21 cellular contexts compared by ENCODE assay signal in genomic region chr12:126385785-126386184, GRCh38.
A peak's percentile ranks its signal among the peaks of the same experiment; 100 is the strongest.
DNase-seq lines count a peak whose midpoint lies in the region; ATAC-seq and TF ChIP-seq lines count a peak whose summit lies in the region.
"Had no signal": no experiment of that assay in that cellular context is flagged by ENCODE, and none has a peak within 500 bp of the region (broad histone marks: within the 10 kb centered on the region; RNA-seq: fewer than 3 reads in every experiment).

No MANE protein-coding gene starts in this region.

- H3K9ac ChIP-seq in mesenchymal stem cell (ENCODE audit: low read length), result no peak overlapping the region

- no peak overlapping the region for H2BK12ac ChIP-seq in mesenchymal stem cell (ENCODE audit: low read length in 2 of 2)

- no peak overlapping the region for H3K14ac ChIP-seq in mesenchymal stem cell (ENCODE audit: low read length in 2 of 2)

- ATAC-seq in body of pancreas (peak; percentile 52), HG02970 (IDR thresholded peaks at IDR 0.05; ENCODE audit: low FRiP score, unreplicated experiment) (no peak)
- no peak for ATAC-seq in activated CD4-positive, CD25-positive, alpha-beta regulatory T cell treated with anti-CD3 and anti-CD28 coated beads, Interleukin-2, amount 50 U/mL, for 24 hours
- ATAC-seq: left cardiac atrium had no signal

- H3K4me1 ChIP-seq in body of pancreas (peaks cover 31% of the 10 kb centered on the region), mesenchymal stem cell (ENCODE audit: control insufficient read depth, insufficient read depth, low read depth, low read length) (no peaks in the 10 kb centered on the region)
- H3K4me1 ChIP-seq: spleen had no signal

- no peak overlapping the region for H3K4me2 ChIP-seq in mesenchymal stem cell (ENCODE audit: low read length, poor library complexity, severe bottlenecking)

- TF ChIP-seq CTCF in AG09319 (IDR thresholded peaks at IDR 0.05; ENCODE audit: low read depth, low read length) (no peak), body of pancreas (IDR thresholded peaks at IDR 0.05) (no peak)

- H3K27me3 ChIP-seq in body of pancreas, result no peaks in the 10 kb centered on the region
- H3K27me3 ChIP-seq in mesenchymal stem cell (ENCODE audit: control insufficient read depth in 1 of 2, insufficient read depth in 1 of 2, low read length in 2 of 2), result no peaks in the 10 kb centered on the region
- H3K27me3 ChIP-seq: ascending aorta, spleen had no signal

- H3K27ac ChIP-seq in body of pancreas (peak overlapping the region in 3 of 4 donors; percentile 37 to 56 (median 47)), mesenchymal stem cell (ENCODE audit: low read length, poor library complexity, severe bottlenecking) (no peak overlapping the region)
- H3K27ac ChIP-seq: ascending aorta, spleen had no signal

- H3K9me3 ChIP-seq in body of pancreas (no peaks in the 10 kb centered on the region), mesenchymal stem cell (ENCODE audit: control insufficient read depth, low read length) (peaks cover 2% of the 10 kb centered on the region)
- H3K9me3 ChIP-seq: ascending aorta had no signal

- H3K4me3 ChIP-seq in body of pancreas (no peak overlapping the region), mesenchymal stem cell (ENCODE audit: insufficient read depth in 1 of 2, low read depth in 1 of 2, low read length in 2 of 2) (no peak overlapping the region)
- H3K4me3 ChIP-seq: ascending aorta, spleen had no signal

- H3K36me3 ChIP-seq in body of pancreas (replicated peaks in 1 of 2; ENCODE audit: insufficient read depth in 1 of 2, low read depth in 2 of 2) (no peaks in the 10 kb centered on the region), mesenchymal stem cell (ENCODE audit: control insufficient read depth in 1 of 2, insufficient read depth in 2 of 2, low read depth in 1 of 2, low read length in 2 of 2) (no peaks in the 10 kb centered on the region)
- H3K36me3 ChIP-seq: ascending aorta, spleen had no signal

- intact Hi-C loops in body of pancreas (cut with DNase I), result no loop called here

- peak overlapping the region; percentile 28 for H4K91ac ChIP-seq in mesenchymal stem cell (ENCODE audit: low read length)

- no peak overlapping the region for H2AFZ ChIP-seq in mesenchymal stem cell (ENCODE audit: low read depth, low read length)

- H4K8ac ChIP-seq in mesenchymal stem cell (ENCODE audit: low read length), result no peak overlapping the region

- TF ChIP-seq POLR2A in body of pancreas (IDR thresholded peaks at IDR 0.05), result no peak

- peak; percentile 56 for DNase-seq in AG09319 (ENCODE audit: extremely low read depth, low read depth)
- peak; percentile 77 for DNase-seq in HT1080 (ENCODE audit: low read depth)
- peak; percentile 8 to 50 (median 22) for DNase-seq in body of pancreas
- DNase-seq in mesenchymal stem cell, result no peak
- DNase-seq in cerebellar nuclear complex (lab: John Stamatoyannopoulos, UW), result no peak
- DNase-seq in C1 segment of cervical spinal cord (lab: John Stamatoyannopoulos, UW), result no peak
- DNase-seq: activated B cell treated with CpG ODN at 0.5 μM for 24 hours; activated CD4-positive, alpha-beta memory T cell treated with anti-CD3 and anti-CD28 coated beads, Interleukin-2, amount 10 ng/mL, durations not matched to agents 7 days and 5 days; activated naive CD4-positive, alpha-beta T cell treated with anti-CD3 and anti-CD28 coated beads for 36 hours; activated T-cell treated with anti-CD3 and anti-CD28 coated beads, Interleukin-2, amount 50 U/mL, for 1 hour; DND-41; endodermal cell; left cardiac atrium; NCI-H1417; NCI-H2171; NCI-H526; OCI-M1; spleen had no signal

- no peak overlapping the region for H3K4ac ChIP-seq in mesenchymal stem cell (ENCODE audit: low read depth in 1 of 2, low read length in 2 of 2)

- no peak overlapping the region for H3K18ac ChIP-seq in mesenchymal stem cell (ENCODE audit: low read depth in 1 of 2, low read length in 2 of 2)

- no peak overlapping the region for H2AK5ac ChIP-seq in mesenchymal stem cell (ENCODE audit: low read length, severe bottlenecking)

- no peak overlapping the region for H2BK5ac ChIP-seq in mesenchymal stem cell (ENCODE audit: low read depth, low read length, poor library complexity, severe bottlenecking)

- 60 to 61% methylated on average over 4 of the region's 4 CpGs for WGBS in body of pancreas, 2 donors
- 81% methylated on average over 4 of the region's 4 CpGs for WGBS in mesenchymal stem cell

- H2BK15ac ChIP-seq in mesenchymal stem cell (ENCODE audit: low read depth, poor library complexity, severe bottlenecking), result no peak overlapping the region

- no peak overlapping the region for H2BK120ac ChIP-seq in mesenchymal stem cell (ENCODE audit: low read depth, low read length)

- H3K23ac ChIP-seq in mesenchymal stem cell (ENCODE audit: low read length in 2 of 2), result no peak overlapping the region

- no peaks in the 10 kb centered on the region for H3K79me1 ChIP-seq in mesenchymal stem cell (replicated peaks; ENCODE audit: low read length, poor library complexity, severe bottlenecking)

Comparison
In these comparisons a context has a peak if more than half of its experiments do, and no peak if none do; other contexts are left out.
1. DNase-seq: peak in AG09319 (single experiment), HT1080 (single experiment) and body of pancreas (4 of 4); none in mesenchymal stem cell (single experiment), cerebellar nuclear complex (0 of 2) and C1 segment of cervical spinal cord (0 of 14).